Comparison of ENCODE assay signal across 15 cellular contexts in genomic region chr2:234596696-234597575, GRCh38.
"Had no signal": no experiment of that assay in that cellular context is flagged by ENCODE, and none has a peak within 500 bp of the region (broad histone marks: within the 10 kb centered on the region; RNA-seq: fewer than 3 reads in every experiment).

No MANE protein-coding gene starts in this region.

- H3K4me1 ChIP-seq: parathyroid adenoma, tibial artery, uterus had no signal

- H3K79me2 ChIP-seq: parathyroid adenoma had no signal

- ATAC-seq: activated CD4-positive, alpha-beta T cell treated with anti-CD3 and anti-CD28 coated beads for 36 hours; activated CD8-positive, alpha-beta T cell treated with anti-CD3 and anti-CD28 coated beads, Interleukin-2, amount 10 ng/mL, durations not matched to agents 7 days and 5 days; left colon; mucosa of descending colon had no signal

- H3K36me3 ChIP-seq: tibial artery, uterus had no signal

- H3K27ac ChIP-seq: parathyroid adenoma, tibial artery, uterus had no signal

- DNase-seq: activated CD4-positive, alpha-beta T cell treated with anti-CD3 and anti-CD28 coated beads for 36 hours; activated CD8-positive, alpha-beta T cell treated with anti-CD3 and anti-CD28 coated beads, Interleukin-2, amount 10 ng/mL, durations not matched to agents 7 days and 5 days; activated naive CD4-positive, alpha-beta T cell treated with anti-CD3 and anti-CD28 coated beads, Interleukin-2, amount 50 U/mL, for 16 hours; central memory CD4-positive, alpha-beta T cell; cortex of kidney; effector memory CD4-positive, alpha-beta T cell; hippocampal formation; left colon; mammary epithelial cell; mucosa of descending colon; retina; SW 1271; tibial artery; uterus had no signal

- H3K27me3 ChIP-seq: tibial artery, uterus had no signal

- H2AFZ ChIP-seq: parathyroid adenoma had no signal

- H3K9ac ChIP-seq: parathyroid adenoma had no signal

- H3K4me3 ChIP-seq: mucosa of descending colon, tibial artery, uterus had no signal

- H3K9me3 ChIP-seq: mucosa of descending colon, tibial artery, uterus had no signal
